Comparison of ENCODE assay signal across 16 cellular contexts in genomic region chr4:11618666-11619282, GRCh38.
DNase-seq lines count a peak whose midpoint lies in the region; ATAC-seq, FAIRE-seq and TF ChIP-seq lines count a peak whose summit lies in the region.
"Had no signal": no experiment of that assay in that cellular context is flagged by ENCODE, and none has a peak within 500 bp of the region (broad histone marks: within the 10 kb centered on the region; RNA-seq: fewer than 3 reads in every experiment).

No MANE protein-coding gene starts in this region.

- no peak overlapping the region for H3K4me2 ChIP-seq in HepG2 (ENCODE audit: low read depth, low read length)

- H3K79me2 ChIP-seq in HepG2 (ENCODE audit: insufficient read depth, low read length), result no peaks in the 10 kb centered on the region

- 39% methylated on average over 2 of the region's 2 CpGs for WGBS in liver
- WGBS in HepG2 (ENCODE audit: low lambda C conversion rate), result 0% methylated on average over 2 of the region's 2 CpGs
- WGBS in body of pancreas, 2 donors, result 23 to 66% methylated on average over 2 of the region's 2 CpGs

- no peak for ATAC-seq in HepG2
- peak; percentile 76 for ATAC-seq in body of pancreas
- ATAC-seq in HG02852 (IDR thresholded peaks at IDR 0.05; ENCODE audit: unreplicated experiment), result no peak
- ATAC-seq in HG03196 (IDR thresholded peaks at IDR 0.05; ENCODE audit: unreplicated experiment), result no peak
- ATAC-seq: activated T-cell treated with anti-CD3 and anti-CD28 coated beads, Interleukin-2, amount 50 U/mL, for 72 hours; psoas muscle had no signal

- POLR2A ChIA-PET in HepG2 (lab: Yijun Ruan, JAX), result no interaction called here

- CTCF ChIA-PET in HepG2 (lab: Yijun Ruan, JAX; ENCODE audit: low intra/inter-chr PET ratio, low total read pairs), result no interaction called here

- no peak overlapping the region for H2AFZ ChIP-seq in HepG2 (ENCODE audit: low read length)

- FAIRE-seq in HepG2 (lab: Jason Lieb, UNC), result no peak
- FAIRE-seq: islet of Langerhans had no signal

- H3K36me3 ChIP-seq in liver (ENCODE audit: control insufficient read depth in 4 of 4, insufficient read depth in 3 of 4, low read depth in 1 of 4, low read length in 3 of 4) (no peaks in the 10 kb centered on the region), HepG2 (replicated peaks in 1 of 2; ENCODE audit: control insufficient read depth in 1 of 2, insufficient read depth in 2 of 2, low read length in 2 of 2) (no peaks in the 10 kb centered on the region), body of pancreas (replicated peaks in 1 of 2; ENCODE audit: insufficient read depth in 1 of 2, low read depth in 2 of 2) (no peaks in the 10 kb centered on the region)
- H3K36me3 ChIP-seq: SJSA1 had no signal

- no peak overlapping the region for H3K4me3 ChIP-seq in liver (ENCODE audit: low read depth in 1 of 3, low read length in 3 of 3)
- no peak overlapping the region for H3K4me3 ChIP-seq in HepG2 (replicated peaks in 1 of 3; ENCODE audit: insufficient read depth in 1 of 3, low read depth in 2 of 3, low read length in 3 of 3)
- H3K4me3 ChIP-seq in body of pancreas, result no peak overlapping the region
- H3K4me3 ChIP-seq: psoas muscle, SJSA1, testis had no signal

- no peaks in the 10 kb centered on the region for H3K27me3 ChIP-seq in liver (ENCODE audit: control insufficient read depth in 4 of 4, insufficient read depth in 4 of 4, low read length in 3 of 4)
- H3K27me3 ChIP-seq in HepG2 (ENCODE audit: control insufficient read depth in 1 of 2, insufficient read depth in 2 of 2, low read length in 2 of 2), result no peaks in the 10 kb centered on the region
- no peaks in the 10 kb centered on the region for H3K27me3 ChIP-seq in body of pancreas
- H3K27me3 ChIP-seq: SJSA1, testis had no signal

- no TSS peak for BruUV-seq in HepG2 (replicated peaks; lab: Mats Ljungman, UMichigan)

- TF ChIP-seq EP300 in HepG2 (IDR thresholded peaks at IDR 0.05; ENCODE audit: low read depth in 2 of 2, low read length in 2 of 2), result no peak
- TF ChIP-seq EP300 in HepG2 (CRISPR knock-in tag; IDR thresholded peaks at IDR 0.05; ENCODE audit: borderline replicate concordance), result no peak

- DNase-seq in HepG2 (ENCODE audit: low spot score), result no peak
- DNase-seq in body of pancreas, result peak in 1 of 4 donors; percentile 21
- DNase-seq in medulla oblongata (ENCODE audit: extremely low spot score), result peak; percentile 41
- DNase-seq in NCI-H69 (lab: John Stamatoyannopoulos, UW), result no peak
- no peak for DNase-seq in stimulated activated naive CD4-positive, alpha-beta T cell (lab: John Stamatoyannopoulos, UW)
- DNase-seq: activated CD4-positive, alpha-beta T cell treated with anti-CD3 and anti-CD28 coated beads, Interleukin-2, amount 50 U/mL, for 48 hours; activated T-cell treated with anti-CD3 and anti-CD28 coated beads, Interleukin-2, amount 50 U/mL, for 72 hours; naive B cell; NCI-H1105; psoas muscle; testis had no signal

- no peaks in the 10 kb centered on the region for H3K9me3 ChIP-seq in liver (ENCODE audit: control insufficient read depth in 4 of 4, low read length in 3 of 4)
- peaks cover 72% of the 10 kb centered on the region for H3K9me3 ChIP-seq in HepG2 (ENCODE audit: low read length)
- H3K9me3 ChIP-seq in body of pancreas, result no peaks in the 10 kb centered on the region
- H3K9me3 ChIP-seq: psoas muscle, SJSA1, testis had no signal

- H3K9ac ChIP-seq in liver (ENCODE audit: low read depth in 1 of 2, low read length in 2 of 2), result no peak overlapping the region
- no peak overlapping the region for H3K9ac ChIP-seq in HepG2 (ENCODE audit: insufficient read depth, low read depth, low read length)

- no peaks in the 10 kb centered on the region for H4K20me1 ChIP-seq in HepG2 (ENCODE audit: insufficient read depth, low read length)

- H3K27ac ChIP-seq in liver (ENCODE audit: low read depth in 1 of 2, low read length in 2 of 2) (no peak overlapping the region), HepG2 (ENCODE audit: extremely low read length, insufficient read depth, low read length) (no peak overlapping the region), body of pancreas (peak overlapping the region in 3 of 4 donors; percentile 35 to 75 (median 62))
- H3K27ac ChIP-seq: psoas muscle, SJSA1, testis had no signal

- intact Hi-C loops in HepG2 (cut with micrococcal nuclease; ENCODE audit: unreplicated experiment), result no loop called here
- intact Hi-C loops in body of pancreas (cut with DNase I), result no loop called here

- in situ Hi-C loops in HepG2 (cut with HindIII; ENCODE audit: extremely low pct_ligation_motif_present, low pct_unique_long_range_greater_than_20kb), result loop anchor here (25.0 kb wide), 1 partner anchor 94 kb away; no protein-coding TSS in a partner anchor

- H3K4me1 ChIP-seq in liver (ENCODE audit: control insufficient read depth in 4 of 4, insufficient read depth in 4 of 4, low read length in 3 of 4) (no peaks in the 10 kb centered on the region), HepG2 (ENCODE audit: insufficient read depth, low read length) (no peaks in the 10 kb centered on the region), body of pancreas (no peaks in the 10 kb centered on the region)
- H3K4me1 ChIP-seq: psoas muscle, SJSA1, testis had no signal

- TF ChIP-seq POLR2A in HepG2 (IDR thresholded peaks at IDR 0.05; ENCODE audit: insufficient read depth in 1 of 2, low read depth in 2 of 2, low read length in 2 of 2), result no peak
- no peak for TF ChIP-seq POLR2A in body of pancreas (IDR thresholded peaks at IDR 0.05)

- no peak for TF ChIP-seq CTCF in liver (IDR thresholded peaks at IDR 0.05; ENCODE audit: low read depth, low read length, missing input control)
- TF ChIP-seq CTCF in HepG2 (CRISPR knock-in tag; IDR thresholded peaks at IDR 0.05), result no peak
- no peak for TF ChIP-seq CTCF in body of pancreas (IDR thresholded peaks at IDR 0.05)

- TF ChIP-seq RAD21 in liver (IDR thresholded peaks at IDR 0.05), result no peak
- TF ChIP-seq RAD21 in HepG2 (CRISPR knock-in tag; IDR thresholded peaks at IDR 0.05), result no peak

TF ChIP-seq in liver, 16 proteins besides CTCF, POLR2A, EP300 and RAD21 (continues in another document):
- peak; percentile 41 for TF ChIP-seq NR2F2 (IDR thresholded peaks at IDR 0.05)
- peak; percentile 50 to 81 for TF ChIP-seq HNF4A (conservative IDR thresholded peaks at IDR 0.05)
- peak; percentile 81 for TF ChIP-seq SP1 (IDR thresholded peaks at IDR 0.05)
- peak; percentile 41 to 62 for TF ChIP-seq RXRA (IDR thresholded peaks at IDR 0.05)
- TF ChIP-seq FOXA1 (IDR thresholded peaks at IDR 0.05), result no peak
- TF ChIP-seq HNF4G (IDR thresholded peaks at IDR 0.05), result peak; percentile 33
- TF ChIP-seq MAX (IDR thresholded peaks at IDR 0.05), result peak; percentile 19

TF ChIP-seq in HepG2, 621 proteins besides CTCF, POLR2A, EP300 and RAD21 (continues in another document):
- TF ChIP-seq FOXA3 (CRISPR knock-in tag; IDR thresholded peaks at IDR 0.05) (no peak), BCLAF1 (IDR thresholded peaks at IDR 0.05) (no peak), GMEB1 (CRISPR knock-in tag; IDR thresholded peaks at IDR 0.05; ENCODE audit: borderline replicate concordance) (no peak), ATF1 (CRISPR knock-in tag; IDR thresholded peaks at IDR 0.05) (no peak), SPEN (CRISPR knock-in tag; IDR thresholded peaks at IDR 0.05; ENCODE audit: low read depth) (no peak), HINFP (CRISPR knock-in tag; IDR thresholded peaks at IDR 0.05; ENCODE audit: low read depth) (no peak), ZSCAN12 (CRISPR knock-in tag; IDR thresholded peaks at IDR 0.05) (no peak), CHD4 (IDR thresholded peaks at IDR 0.05; ENCODE audit: borderline replicate concordance, low read length) (no peak), ZFP36 (IDR thresholded peaks at IDR 0.05; ENCODE audit: borderline replicate concordance, low read depth, low read length, partially characterized antibody) (no peak)

Comparison
In these comparisons a context has a peak if more than half of its experiments do, and no peak if none do; other contexts are left out.
1. H3K27ac ChIP-seq: peak in body of pancreas (3 of 4); none in liver (0 of 2) and HepG2 (single experiment).